Comparison of ENCODE assay signal across 9 cellular contexts in genomic region chr2:79855264-79856006, GRCh38.
A peak's percentile ranks its signal among the peaks of the same experiment; 100 is the strongest.
DNase-seq lines count a peak whose midpoint lies in the region; ATAC-seq and TF ChIP-seq lines count a peak whose summit lies in the region.
"Had no signal": no experiment of that assay in that cellular context is flagged by ENCODE, and none has a peak within 500 bp of the region (broad histone marks: within the 10 kb centered on the region; RNA-seq: fewer than 3 reads in every experiment).

No MANE protein-coding gene starts in this region.

- ATAC-seq in GM21717 (IDR thresholded peaks at IDR 0.05; ENCODE audit: unreplicated experiment) = no peak

- no peaks in the 10 kb centered on the region for H3K9me3 ChIP-seq in SK-N-SH
- H3K9me3 ChIP-seq: SJSA1 had no signal

- no peak for TF ChIP-seq EP300 in SK-N-SH (IDR thresholded peaks at IDR 0.05; ENCODE audit: borderline replicate concordance in 1 of 2, low read depth in 1 of 2, low read length in 1 of 2)

- WGBS in SK-N-SH (ENCODE audit: low lambda C conversion rate) = 7% methylated on average over 9 of the region's 10 CpGs

- no peaks in the 10 kb centered on the region for H3F3A ChIP-seq in SK-N-SH (replicated peaks; ENCODE audit: insufficient read depth)

- no peaks in the 10 kb centered on the region for H3K9me2 ChIP-seq in SK-N-SH

- H3K36me3 ChIP-seq in SK-N-SH (replicated peaks in 1 of 2; ENCODE audit: control insufficient read depth in 1 of 2, insufficient read depth in 2 of 2, low read length in 1 of 2) = no peaks in the 10 kb centered on the region
- H3K36me3 ChIP-seq: SJSA1 had no signal

- DNase-seq in A172 (ENCODE audit: low spot score) = peak; percentile 17
- DNase-seq in H4 (ENCODE audit: low spot score) = peak; percentile 19
- peak; percentile 59 for DNase-seq in SK-N-SH
- peak; percentile 16 for DNase-seq in iris pigment epithelial cell (ENCODE audit: low read depth)
- no peak for DNase-seq in CD1c-positive myeloid dendritic cell (ENCODE audit: extremely low spot score)
- DNase-seq in stimulated activated CD4-positive, alpha-beta T cell treated with anti-CD3 and anti-CD28 coated beads, Interleukin-4, amount 100 ng/mL, for 4 hours = no peak
- DNase-seq in GM20000 (ENCODE audit: low spot score) = no peak

- no peak overlapping the region for H3K9ac ChIP-seq in SK-N-SH

- H3K27me3 ChIP-seq in SK-N-SH (ENCODE audit: insufficient read depth) = no peaks in the 10 kb centered on the region

- H4K20me1 ChIP-seq in SK-N-SH (ENCODE audit: insufficient read depth) = no peaks in the 10 kb centered on the region

- H3K4me2 ChIP-seq in SK-N-SH = no peak overlapping the region

- POLR2A ChIA-PET in SK-N-SH (lab: Yijun Ruan, JAX) = no interaction called here

- no peak overlapping the region for H2AFZ ChIP-seq in SK-N-SH (ENCODE audit: low read depth)

- H3K4me1 ChIP-seq in SK-N-SH (ENCODE audit: control insufficient read depth in 1 of 2, insufficient read depth in 2 of 2, low read depth in 1 of 2, low read length in 1 of 2) = peaks cover 0 to 8% of the 10 kb centered on the region in 2 experiments; a peak in 2 of 4 replicates
- H3K4me1 ChIP-seq: SJSA1 had no signal

- no peak overlapping the region for H3K27ac ChIP-seq in SK-N-SH (ENCODE audit: low read depth in 2 of 2, low read length in 1 of 2)
- H3K27ac ChIP-seq: SJSA1 had no signal

- TF ChIP-seq CTCF in SK-N-SH (IDR thresholded peaks at IDR 0.05) = peak; percentile 38
- no peak for TF ChIP-seq CTCF in GM20000 (IDR thresholded peaks at IDR 0.05; ENCODE audit: extremely low read depth, missing control alignments)

- H3K4me3 ChIP-seq in SK-N-SH (ENCODE audit: low read depth in 2 of 2, low read length in 1 of 2) = no peak overlapping the region
- H3K4me3 ChIP-seq: SJSA1 had no signal

- CTCF ChIA-PET in SK-N-SH (lab: Yijun Ruan, JAX) = interaction anchor here (0.5 to 2.9 kb wide), 23 partner anchors 9 to 636 kb away, joined by 3 to 16 read pairs (median 3); no protein-coding TSS in a partner anchor

- TF ChIP-seq RAD21 in SK-N-SH (IDR thresholded peaks at IDR 0.05; ENCODE audit: low read length) = peak; percentile 68

- H3K79me2 ChIP-seq in SK-N-SH (ENCODE audit: insufficient read depth) = no peaks in the 10 kb centered on the region

TF ChIP-seq in SK-N-SH, 30 proteins besides CTCF, POLR2A, EP300 and RAD21:
- TF ChIP-seq SMC3 (IDR thresholded peaks at IDR 0.05; ENCODE audit: low read depth, low read length) = peak; percentile 34; the same call in 1 of the 2 replicates
- no peak for TF ChIP-seq MAX (IDR thresholded peaks at IDR 0.05; ENCODE audit: low read depth)
- no peak for TF ChIP-seq USF2 (IDR thresholded peaks at IDR 0.05; ENCODE audit: borderline replicate concordance, low read depth, low read length)
- TF ChIP-seq GABPA (IDR thresholded peaks at IDR 0.05; ENCODE audit: low read depth) = no peak
- TF ChIP-seq TEAD4 (IDR thresholded peaks at IDR 0.05; ENCODE audit: borderline replicate concordance, insufficient read depth) = no peak
- no peak for TF ChIP-seq TAF1 (IDR thresholded peaks at IDR 0.05; ENCODE audit: borderline replicate concordance, low read depth, low read length)
- no peak for TF ChIP-seq PBX3 (IDR thresholded peaks at IDR 0.05)
- TF ChIP-seq GATA2 (CRISPR knock-in tag; IDR thresholded peaks at IDR 0.05) = peak; percentile 36; the same call in 1 of the 2 replicates
- peak; percentile 29; the same call in 1 of the 2 replicates for TF ChIP-seq MXI1 (IDR thresholded peaks at IDR 0.05; ENCODE audit: low read depth, low read length)
- TF ChIP-seq RCOR1 (IDR thresholded peaks at IDR 0.05; ENCODE audit: low read length) = peak; percentile 80
- no peak for TF ChIP-seq POLR2AphosphoS5 (IDR thresholded peaks at IDR 0.05; ENCODE audit: low read depth, low read length)
- no peak for TF ChIP-seq RFX5 (IDR thresholded peaks at IDR 0.05; ENCODE audit: low read length)
- TF ChIP-seq TCF12 (IDR thresholded peaks at IDR 0.05) = no peak

Comparison
In these comparisons a context has a peak if more than half of its experiments do, and no peak if none do; other contexts are left out.
1. DNase-seq: peak in A172 (single experiment), H4 (single experiment), SK-N-SH (single experiment) and iris pigment epithelial cell (single experiment); none in CD1c-positive myeloid dendritic cell (single experiment), stimulated activated CD4-positive, alpha-beta T cell treated with anti-CD3 and anti-CD28 coated beads, Interleukin-4, amount 100 ng/mL, for 4 hours (0 of 2) and GM20000 (single experiment).